Comparison of ENCODE assay signal across 16 cellular contexts in genomic region chr5:15241216-15241821, GRCh38.
DNase-seq lines count a peak whose midpoint lies in the region; ATAC-seq, FAIRE-seq and TF ChIP-seq lines count a peak whose summit lies in the region.
"Had no signal": no experiment of that assay in that cellular context is flagged by ENCODE, and none has a peak within 500 bp of the region (broad histone marks: within the 10 kb centered on the region; RNA-seq: fewer than 3 reads in every experiment).

No MANE protein-coding gene starts in this region.

- TF ChIP-seq POLR2A in thyroid gland (IDR thresholded peaks at IDR 0.05), result no peak

- TF ChIP-seq CTCF in cardiac fibroblast (IDR thresholded peaks at IDR 0.05; ENCODE audit: low read depth, low read length) (peak; percentile 2), thyroid gland (IDR thresholded peaks at IDR 0.05) (no peak)

- no peak overlapping the region for H3K27ac ChIP-seq in thyroid gland
- H3K27ac ChIP-seq: BLaER1 had no signal

- 86 to 92% methylated on average over 1 of the region's 1 CpG for WGBS in thyroid gland, 2 donors

- no peaks in the 10 kb centered on the region for H3K4me1 ChIP-seq in thyroid gland
- H3K4me1 ChIP-seq: BLaER1, Caco-2 had no signal

- no peak for ATAC-seq in HG03457 (IDR thresholded peaks at IDR 0.05; ENCODE audit: unreplicated experiment)
- ATAC-seq: HCT116, HepG2 had no signal

- FAIRE-seq in HTR-8/SVneo (lab: Jason Lieb, UNC), result peak; percentile 62
- FAIRE-seq: HepG2 had no signal

- H3K27me3 ChIP-seq in thyroid gland, result no peaks in the 10 kb centered on the region
- H3K27me3 ChIP-seq: BLaER1 had no signal

- DNase-seq in ELR (ENCODE audit: low read depth) (peak; percentile 34), HTR-8/SVneo (ENCODE audit: insufficient read length, low spot score) (no peak), cardiac fibroblast (ENCODE audit: low read depth in 2 of 2) (peak; percentile 5 to 44), fibroblast of gingiva (ENCODE audit: low read depth) (peak; percentile 18), thyroid gland (no peak), NCI-H1105 treated with DMSO at 0.1 percent for 48 hours (lab: John Stamatoyannopoulos, UW) (no peak)
- DNase-seq: 8988T; AML-193; Caco-2; CD8-positive, alpha-beta memory T cell; DND-41; GF-D8 had no signal

- H3K4me3 ChIP-seq in cardiac fibroblast (replicated peaks in 1 of 2; ENCODE audit: low read depth in 2 of 2, low read length in 2 of 2), result no peak overlapping the region
- no peak overlapping the region for H3K4me3 ChIP-seq in thyroid gland (replicated peaks in 1 of 3)
- H3K4me3 ChIP-seq: BLaER1 had no signal

- no peaks in the 10 kb centered on the region for H3K36me3 ChIP-seq in thyroid gland
- H3K36me3 ChIP-seq: BLaER1 had no signal

- intact Hi-C loops in thyroid gland (cut with DNase I), result no loop called here

- no peaks in the 10 kb centered on the region for H3K9me3 ChIP-seq in thyroid gland

Comparison
In these comparisons a context has a peak if more than half of its experiments do, and no peak if none do; other contexts are left out.
1. DNase-seq: peak in ELR (single experiment), cardiac fibroblast (2 of 2) and fibroblast of gingiva (single experiment); none in HTR-8/SVneo (single experiment), thyroid gland (0 of 2) and NCI-H1105 treated with DMSO at 0.1 percent for 48 hours (single experiment).